Comparison of ENCODE assay signal across 1 cellular context in the genomic region with DNA sequence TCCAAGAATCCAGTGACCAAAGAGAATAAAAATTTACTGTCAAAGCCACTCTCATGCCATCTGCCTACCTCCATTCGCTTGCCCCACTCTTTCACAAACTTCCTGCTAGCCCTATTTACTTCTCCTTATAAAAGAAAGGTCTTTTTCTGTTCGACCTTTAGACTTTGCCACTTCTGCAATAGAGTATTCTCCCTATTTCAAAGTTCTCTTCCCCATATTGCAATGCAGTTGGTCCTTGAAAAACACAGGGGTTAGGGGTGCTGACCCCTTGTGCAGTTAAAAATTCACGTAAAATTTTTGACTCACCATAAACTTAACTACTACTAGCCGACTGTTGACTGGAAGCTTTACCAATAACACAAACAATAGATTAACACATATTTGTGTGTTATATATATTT.
TF ChIP-seq lines count a peak whose summit lies in the region.

No MANE protein-coding gene starts in this region.

TF ChIP-seq in HepG2, 621 proteins besides CTCF, POLR2A, EP300 and RAD21 (continued from another document):
- TF ChIP-seq HNF1B (CRISPR knock-in tag; IDR thresholded peaks at IDR 0.05) (no peak), TMF1 (CRISPR knock-in tag; IDR thresholded peaks at IDR 0.05; ENCODE audit: low read depth) (no peak), ZMYM2 (CRISPR knock-in tag; IDR thresholded peaks at IDR 0.05) (peak; percentile 88), FOXP1 (IDR thresholded peaks at IDR 0.05) (no peak), FOXP1 (CRISPR knock-in tag; IDR thresholded peaks at IDR 0.05) (0 out of 2 replicates have a peak, but pooled peaks have one; percentile 26), NCOR1 (IDR thresholded peaks at IDR 0.05; ENCODE audit: borderline replicate concordance, low read length) (peak; percentile 70; the same call in 1 of the 2 replicates), NR1H2 (CRISPR knock-in tag; IDR thresholded peaks at IDR 0.05; ENCODE audit: borderline replicate concordance, low read depth) (no peak), NR2C2 (CRISPR knock-in tag; IDR thresholded peaks at IDR 0.05; ENCODE audit: borderline replicate concordance) (peak; percentile 36; the same call in 1 of the 2 replicates)
- TF ChIP-seq, protein P1, sequence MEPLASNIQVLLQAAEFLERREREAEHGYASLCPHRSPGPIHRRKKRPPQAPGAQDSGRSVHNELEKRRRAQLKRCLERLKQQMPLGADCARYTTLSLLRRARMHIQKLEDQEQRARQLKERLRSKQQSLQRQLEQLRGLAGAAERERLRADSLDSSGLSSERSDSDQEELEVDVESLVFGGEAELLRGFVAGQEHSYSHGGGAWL (CRISPR knock-in tag; IDR thresholded peaks at IDR 0.05), result no peak
